In the genomic region with DNA sequence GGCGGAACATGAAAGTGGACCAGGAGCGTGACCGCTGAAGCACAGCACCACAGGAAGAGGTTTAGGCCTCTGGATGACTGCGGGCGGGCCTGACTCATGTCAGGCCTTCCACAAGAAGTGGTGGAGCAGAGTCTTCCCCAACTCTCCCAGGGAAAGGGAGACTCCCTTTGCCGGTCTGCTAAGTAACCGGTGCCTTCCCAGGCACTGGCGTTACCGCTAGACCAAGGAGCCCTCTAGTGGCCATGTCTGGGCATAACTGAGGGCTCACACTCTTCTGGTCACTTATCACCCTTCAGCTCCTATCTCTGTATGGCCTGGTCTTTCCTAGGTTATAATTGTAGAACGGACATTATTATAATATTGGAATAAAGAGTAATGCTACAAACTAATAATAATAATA, we compare ENCODE assay signal across 9 cellular contexts.
A peak's percentile ranks its signal among the peaks of the same experiment; 100 is the strongest.
DNase-seq lines count a peak whose midpoint lies in the region; ATAC-seq and TF ChIP-seq lines count a peak whose summit lies in the region.
"Had no signal": no experiment of that assay in that cellular context is flagged by ENCODE, and none has a peak within 500 bp of the region (broad histone marks: within the 10 kb centered on the region; RNA-seq: fewer than 3 reads in every experiment).

No MANE protein-coding gene starts in this region.

- no peaks in the 10 kb centered on the region for H3K27me3 ChIP-seq in HL-60 (ENCODE audit: insufficient read depth, poor library complexity, severe bottlenecking)
- no peaks in the 10 kb centered on the region for H3K27me3 ChIP-seq in RWPE2 (ENCODE audit: insufficient read depth, poor library complexity, severe bottlenecking)

- ATAC-seq in RWPE2 (ENCODE audit: low read depth) (peak; percentile 64), GM21528 (IDR thresholded peaks at IDR 0.05; ENCODE audit: low FRiP score, unreplicated experiment) (no peak), GM21390 (IDR thresholded peaks at IDR 0.05; ENCODE audit: unreplicated experiment) (no peak)
- ATAC-seq: mucosa of descending colon had no signal

- H3K36me3 ChIP-seq in RWPE2 (ENCODE audit: low read depth), result no peaks in the 10 kb centered on the region

- no peaks in the 10 kb centered on the region for H3K4me1 ChIP-seq in RWPE2 (ENCODE audit: insufficient read depth, poor library complexity, severe bottlenecking)

- DNase-seq in DMS53 (lab: John Stamatoyannopoulos, UW) (peak; percentile 54), HL-60 (ENCODE audit: low read depth in 1 of 2, low spot score in 1 of 2) (peak; percentile 42 to 58), RWPE2 (ENCODE audit: low spot score) (no peak), foreskin melanocyte (peak; percentile 12), 8988T (no peak)
- DNase-seq in stimulated activated CD8-positive, alpha-beta memory T cell treated with anti-CD3 and anti-CD28 coated beads, Interleukin-4, amount 100 ng/mL, for 48 hours, result peak; percentile 54

- H3K4me3 ChIP-seq in HL-60 (replicated peaks; ENCODE audit: insufficient read depth, low read length) (no peak overlapping the region), RWPE2 (ENCODE audit: severe bottlenecking) (no peak overlapping the region)
- H3K4me3 ChIP-seq: mucosa of descending colon had no signal

- peaks cover 3% of the 10 kb centered on the region for H3K9me3 ChIP-seq in RWPE2 (ENCODE audit: severe bottlenecking)

- peak; percentile 78 for TF ChIP-seq CTCF in HL-60 (IDR thresholded peaks at IDR 0.05; ENCODE audit: insufficient read depth, low read length)
- peak; percentile 75 for TF ChIP-seq CTCF in RWPE2 (IDR thresholded peaks at IDR 0.05; ENCODE audit: poor library complexity, severe bottlenecking)

- H3K27ac ChIP-seq in HL-60 (replicated peaks) (no peak overlapping the region), RWPE2 (ENCODE audit: poor library complexity, severe bottlenecking) (no peak overlapping the region)

Comparison
In these comparisons a context has a peak if more than half of its experiments do, and no peak if none do; other contexts are left out.
1. DNase-seq: peak in DMS53 (single experiment), HL-60 (2 of 2), foreskin melanocyte (single experiment) and stimulated activated CD8-positive, alpha-beta memory T cell treated with anti-CD3 and anti-CD28 coated beads, Interleukin-4, amount 100 ng/mL, for 48 hours (single experiment); none in RWPE2 (single experiment) and 8988T (single experiment).